In genomic region chr4:80425701-80426100, GRCh38 we compare ENCODE assay signal across 20 cellular contexts.
"Had no signal": no experiment of that assay in that cellular context is flagged by ENCODE, and none has a peak within 500 bp of the region (broad histone marks: within the 10 kb centered on the region; RNA-seq: fewer than 3 reads in every experiment).

No MANE protein-coding gene starts in this region.

- H3K4me3 Mint-ChIP-seq: naive thymus-derived CD4-positive, alpha-beta T cell had no signal

- H3K27me3 ChIP-seq: gastrocnemius medialis, sigmoid colon, stomach, transverse colon had no signal

- ATAC-seq: esophagus mucosa; gastrocnemius medialis; left cardiac atrium; left ventricle myocardium superior; naive thymus-derived CD4-positive, alpha-beta T cell; psoas muscle had no signal

- H3K4me1 ChIP-seq: gastrocnemius medialis, psoas muscle, stomach had no signal

- H3K9me3 ChIP-seq: gastrocnemius medialis, psoas muscle, sigmoid colon, stomach, thoracic aorta, transverse colon had no signal

- H3K4me3 ChIP-seq: coronary artery, gastrocnemius medialis, lung, psoas muscle, sigmoid colon, skin epidermis, stomach, thoracic aorta, transverse colon had no signal

- H3K36me3 ChIP-seq: gastrocnemius medialis, sigmoid colon, stomach, thoracic aorta, transverse colon had no signal

- DNase-seq: central memory CD4-positive, alpha-beta T cell; effector CD4-positive, alpha-beta T cell; gastrocnemius medialis; kidney; left cardiac atrium; left ventricle myocardium superior; mesenchymal stem cell; naive thymus-derived CD4-positive, alpha-beta T cell; psoas muscle; sigmoid colon; stimulated activated CD4-positive, alpha-beta T cell treated with anti-CD3 and anti-CD28 coated beads, Interleukin-2, amount 100 ng/mL, for 24 hours; stimulated activated naive CD4-positive, alpha-beta T cell; stomach; substantia nigra; transverse colon had no signal

- H3K36me3 Mint-ChIP-seq: naive thymus-derived CD4-positive, alpha-beta T cell had no signal

- H3K27ac ChIP-seq: coronary artery, gastrocnemius medialis, psoas muscle, sigmoid colon, skin epidermis, stomach, thoracic aorta, transverse colon had no signal
